Comparison of ENCODE assay signal across 23 cellular contexts in genomic region chr17:53570731-53571130, GRCh38.
DNase-seq lines count a peak whose midpoint lies in the region; ATAC-seq and TF ChIP-seq lines count a peak whose summit lies in the region.
"Had no signal": no experiment of that assay in that cellular context is flagged by ENCODE, and none has a peak within 500 bp of the region (broad histone marks: within the 10 kb centered on the region; RNA-seq: fewer than 3 reads in every experiment).

No MANE protein-coding gene starts in this region.

- no peaks in the 10 kb centered on the region for H3K9me3 Mint-ChIP-seq in MCF 10A (ENCODE audit: unreplicated experiment)
- H3K9me3 Mint-ChIP-seq in activated T-helper 1 cell treated with anti-CD3 and anti-CD28 coated beads, Interleukin-12 subunit alpha, Interleukin-12 subunit beta, Interleukin-2, Interleukin-4 antibody, amounts not matched to agents 30 ng/mL and 10 ng/mL and 1 ng/mL, durations not matched to agents 14 hours and 24 hours and 36 hours: peaks cover 4% of the 10 kb centered on the region
- H3K9me3 Mint-ChIP-seq: brain; stimulated activated naive CD8-positive, alpha-beta T cell treated with anti-CD3 and anti-CD28 coated beads, Interleukin-15, Interleukin-2, amounts not matched to agents 100 ng/mL and 50 ng/mL, for 24 hours; type B pancreatic cell had no signal

- no TSS peak for BruUV-seq in MCF 10A (replicated peaks; lab: Mats Ljungman, UMichigan)

- peak overlapping the region; percentile 4 for H3K27ac Mint-ChIP-seq in MCF 10A (ENCODE audit: low read depth, unreplicated experiment)
- H3K27ac Mint-ChIP-seq in activated T-helper 1 cell treated with anti-CD3 and anti-CD28 coated beads, Interleukin-12 subunit alpha, Interleukin-12 subunit beta, Interleukin-2, Interleukin-4 antibody, amounts not matched to agents 30 ng/mL and 10 ng/mL and 1 ng/mL, durations not matched to agents 14 hours and 24 hours and 36 hours: no peak overlapping the region
- H3K27ac Mint-ChIP-seq: activated CD4-positive, alpha-beta T cell treated with anti-CD3 and anti-CD28 coated beads, Interleukin-2, amount 10 ng/mL, durations not matched to agents 7 days and 5 days; activated naive CD8-positive, alpha-beta T cell treated with anti-CD3 and anti-CD28 coated beads, Interleukin-2, amount 50 U/mL, for 24 hours; brain; stimulated activated naive CD8-positive, alpha-beta T cell treated with anti-CD3 and anti-CD28 coated beads, Interleukin-15, Interleukin-2, amounts not matched to agents 100 ng/mL and 50 ng/mL, for 24 hours; T-cell; type B pancreatic cell had no signal

- in situ Hi-C loops in SK-MEL-5 (cut with HindIII; ENCODE audit: low pct_unique_long_range_greater_than_20kb, low sequenced_read_pairs): no loop called here

- CTCF ChIA-PET in MCF 10A (lab: Yijun Ruan, JAX): interaction anchor here (1.2 kb wide), 1 partner anchor 13 kb away, joined by 3 read pairs; no protein-coding TSS in a partner anchor

- no peak for DNase-seq in MCF 10A (ENCODE audit: unreplicated experiment)
- no peak for DNase-seq in breast epithelium (ENCODE audit: low spot score in 2 of 2)
- DNase-seq in SK-MEL-5 (ENCODE audit: low read depth, low spot score): peak; percentile 6
- DNase-seq in hepatocyte (ENCODE audit: low spot score): no peak
- DNase-seq in NCI-H2029 treated with DMSO at 0.1 percent for 48 hours (lab: John Stamatoyannopoulos, UW): no peak
- no peak for DNase-seq in posterior vena cava (ENCODE audit: low spot score)
- DNase-seq in activated T-helper 1 cell treated with anti-CD3 and anti-CD28 coated beads, Interleukin-12 subunit alpha, Interleukin-12 subunit beta, Interleukin-2, Interleukin-4 antibody, amounts not matched to agents 30 ng/mL and 10 ng/mL and 1 ng/mL, durations not matched to agents 14 hours and 24 hours and 36 hours (ENCODE audit: low spot score): no peak
- DNase-seq: activated CD4-positive, alpha-beta T cell treated with anti-CD3 and anti-CD28 coated beads, Interleukin-2, amount 10 ng/mL, durations not matched to agents 7 days and 5 days; activated naive CD8-positive, alpha-beta T cell treated with anti-CD3 and anti-CD28 coated beads, Interleukin-2, amount 50 U/mL, for 24 hours; GOT3; left ventricle myocardium inferior; NCI-H1417; psoas muscle; stimulated activated CD4-positive, alpha-beta T cell treated with anti-CD3 and anti-CD28 coated beads, Interleukin-2, amount 100 ng/mL, for 48 hours; T-cell had no signal

- H3K4me2 ChIP-seq in hepatocyte: no peak overlapping the region

- H3K9me3 ChIP-seq in breast epithelium: no peaks in the 10 kb centered on the region
- no peaks in the 10 kb centered on the region for H3K9me3 ChIP-seq in hepatocyte (ENCODE audit: low read depth)
- H3K9me3 ChIP-seq: left ventricle myocardium inferior, psoas muscle had no signal

- no peak for TF ChIP-seq POLR2A in breast epithelium (IDR thresholded peaks at IDR 0.05)

- no peak for ATAC-seq in HG02610 (IDR thresholded peaks at IDR 0.05; ENCODE audit: unreplicated experiment)
- ATAC-seq: activated naive CD8-positive, alpha-beta T cell treated with anti-CD3 and anti-CD28 coated beads, Interleukin-2, amount 50 U/mL, for 24 hours; GM12878; psoas muscle; Right ventricle myocardium inferior; T-cell had no signal

- TF ChIP-seq CTCF in MCF 10A (IDR thresholded peaks at IDR 0.05; ENCODE audit: unreplicated experiment) (no peak), breast epithelium (IDR thresholded peaks at IDR 0.05) (no peak), hepatocyte (IDR thresholded peaks at IDR 0.05; ENCODE audit: poor library complexity) (peak; percentile 19)

- POLR2A ChIA-PET in MCF 10A (lab: Yijun Ruan, JAX): no interaction called here

- H3K4me1 Mint-ChIP-seq in MCF 10A (ENCODE audit: insufficient read depth, unreplicated experiment): peaks cover 14% of the 10 kb centered on the region
- H3K4me1 Mint-ChIP-seq in activated T-helper 1 cell treated with anti-CD3 and anti-CD28 coated beads, Interleukin-12 subunit alpha, Interleukin-12 subunit beta, Interleukin-2, Interleukin-4 antibody, amounts not matched to agents 30 ng/mL and 10 ng/mL and 1 ng/mL, durations not matched to agents 14 hours and 24 hours and 36 hours (ENCODE audit: low read depth): no peaks in the 10 kb centered on the region
- H3K4me1 Mint-ChIP-seq: activated CD4-positive, alpha-beta T cell treated with anti-CD3 and anti-CD28 coated beads, Interleukin-2, amount 10 ng/mL, durations not matched to agents 7 days and 5 days had no signal

- H3K4me3 ChIP-seq in breast epithelium (no peak overlapping the region), hepatocyte (no peak overlapping the region)
- H3K4me3 ChIP-seq: coronary artery, GM12878, left ventricle myocardium inferior, psoas muscle had no signal

- no peaks in the 10 kb centered on the region for H4K20me1 ChIP-seq in hepatocyte (ENCODE audit: insufficient read depth, poor library complexity, severe bottlenecking)

- H3K27me3 Mint-ChIP-seq in MCF 10A (ENCODE audit: insufficient read depth, unreplicated experiment): no peaks in the 10 kb centered on the region
- H3K27me3 Mint-ChIP-seq in activated T-helper 1 cell treated with anti-CD3 and anti-CD28 coated beads, Interleukin-12 subunit alpha, Interleukin-12 subunit beta, Interleukin-2, Interleukin-4 antibody, amounts not matched to agents 30 ng/mL and 10 ng/mL and 1 ng/mL, durations not matched to agents 14 hours and 24 hours and 36 hours (ENCODE audit: insufficient read depth): no peaks in the 10 kb centered on the region
- H3K27me3 Mint-ChIP-seq: activated CD4-positive, alpha-beta T cell treated with anti-CD3 and anti-CD28 coated beads, Interleukin-2, amount 10 ng/mL, durations not matched to agents 7 days and 5 days; activated naive CD8-positive, alpha-beta T cell treated with anti-CD3 and anti-CD28 coated beads, Interleukin-2, amount 50 U/mL, for 24 hours; brain; stimulated activated naive CD8-positive, alpha-beta T cell treated with anti-CD3 and anti-CD28 coated beads, Interleukin-15, Interleukin-2, amounts not matched to agents 100 ng/mL and 50 ng/mL, for 24 hours; T-cell; type B pancreatic cell had no signal

- H3K36me3 Mint-ChIP-seq in MCF 10A (ENCODE audit: insufficient read depth, unreplicated experiment): no peaks in the 10 kb centered on the region
- no peaks in the 10 kb centered on the region for H3K36me3 Mint-ChIP-seq in activated T-helper 1 cell treated with anti-CD3 and anti-CD28 coated beads, Interleukin-12 subunit alpha, Interleukin-12 subunit beta, Interleukin-2, Interleukin-4 antibody, amounts not matched to agents 30 ng/mL and 10 ng/mL and 1 ng/mL, durations not matched to agents 14 hours and 24 hours and 36 hours (ENCODE audit: low read depth)
- H3K36me3 Mint-ChIP-seq: brain, T-cell, type B pancreatic cell had no signal

- H3K36me3 ChIP-seq in breast epithelium: no peaks in the 10 kb centered on the region
- H3K36me3 ChIP-seq in hepatocyte (replicated peaks; ENCODE audit: insufficient read depth, low read depth): no peaks in the 10 kb centered on the region
- H3K36me3 ChIP-seq: left ventricle myocardium inferior had no signal

- H3K27ac ChIP-seq in breast epithelium (no peak overlapping the region), hepatocyte (no peak overlapping the region)
- H3K27ac ChIP-seq: C4-2B, coronary artery, left ventricle myocardium inferior, psoas muscle had no signal

- no peak overlapping the region for H2AFZ ChIP-seq in hepatocyte

- H3K79me2 ChIP-seq in hepatocyte: no peaks in the 10 kb centered on the region

- no peaks in the 10 kb centered on the region for H3K9me2 ChIP-seq in hepatocyte (replicated peaks; ENCODE audit: insufficient read depth)

- H3K27me3 ChIP-seq in breast epithelium: no peaks in the 10 kb centered on the region
- no peaks in the 10 kb centered on the region for H3K27me3 ChIP-seq in hepatocyte

- no peaks in the 10 kb centered on the region for H3K4me1 ChIP-seq in breast epithelium
- H3K4me1 ChIP-seq in hepatocyte (ENCODE audit: insufficient read depth): no peaks in the 10 kb centered on the region
- H3K4me1 ChIP-seq: left ventricle myocardium inferior, psoas muscle had no signal

- peak overlapping the region; percentile 17 for H3K4me3 Mint-ChIP-seq in MCF 10A (ENCODE audit: unreplicated experiment)
- H3K4me3 Mint-ChIP-seq in activated T-helper 1 cell treated with anti-CD3 and anti-CD28 coated beads, Interleukin-12 subunit alpha, Interleukin-12 subunit beta, Interleukin-2, Interleukin-4 antibody, amounts not matched to agents 30 ng/mL and 10 ng/mL and 1 ng/mL, durations not matched to agents 14 hours and 24 hours and 36 hours: no peak overlapping the region
- H3K4me3 Mint-ChIP-seq: activated CD4-positive, alpha-beta T cell treated with anti-CD3 and anti-CD28 coated beads, Interleukin-2, amount 10 ng/mL, durations not matched to agents 7 days and 5 days; activated naive CD8-positive, alpha-beta T cell treated with anti-CD3 and anti-CD28 coated beads, Interleukin-2, amount 50 U/mL, for 24 hours; stimulated activated naive CD8-positive, alpha-beta T cell treated with anti-CD3 and anti-CD28 coated beads, Interleukin-15, Interleukin-2, amounts not matched to agents 100 ng/mL and 50 ng/mL, for 24 hours; T-cell; type B pancreatic cell had no signal

- intact Hi-C loops in MCF 10A (cut with micrococcal nuclease): loop anchor here (2.0 kb wide), 1 partner anchor 538 kb away; no protein-coding TSS in a partner anchor
- intact Hi-C loops in breast epithelium (cut with DNase I; ENCODE audit: low total_unique reads): no loop called here
- intact Hi-C loops in posterior vena cava (cut with DNase I): no loop called here
- intact Hi-C loops in activated T-helper 1 cell treated with anti-CD3 and anti-CD28 coated beads, Interleukin-12 subunit alpha, Interleukin-12 subunit beta, Interleukin-2, Interleukin-4 antibody, amounts not matched to agents 30 ng/mL and 10 ng/mL and 1 ng/mL, durations not matched to agents 14 hours and 24 hours and 36 hours (cut with micrococcal nuclease): no loop called here
